In genomic region chr4:62804075-62804474, GRCh38 we compare ENCODE assay signal across 3 cellular contexts.
"Had no signal": no experiment of that assay in that cellular context is flagged by ENCODE, and none has a peak within 500 bp of the region (broad histone marks: within the 10 kb centered on the region; RNA-seq: fewer than 3 reads in every experiment).

No MANE protein-coding gene starts in this region.

- DNase-seq: GDM1, GF-D8 had no signal

- H3K4me3 ChIP-seq: GM12878 had no signal

- ATAC-seq: GM12878 had no signal
